Comparison of ENCODE assay signal across 8 cellular contexts in genomic region chrX:15334561-15334960, GRCh38. TPM values are rescaled to one million over a fixed set of nuclear protein-coding genes. Genes with fewer than 3 reads are reported as not detected.
DNase-seq lines count a peak whose midpoint lies in the region; TF ChIP-seq lines count a peak whose summit lies in the region.

No MANE protein-coding gene starts in this region.

- no peaks in the 10 kb centered on the region for H3K9me3 Mint-ChIP-seq in progenitor cell of endocrine pancreas (ENCODE audit: low read depth)

- peaks cover 24% of the 10 kb centered on the region for H3K27me3 Mint-ChIP-seq in progenitor cell of endocrine pancreas

- peak overlapping the region; percentile 99 for H3K27ac Mint-ChIP-seq in progenitor cell of endocrine pancreas

- H3K36me3 Mint-ChIP-seq in progenitor cell of endocrine pancreas (ENCODE audit: insufficient read depth) = no peaks in the 10 kb centered on the region

- peaks cover 5% of the 10 kb centered on the region for H3K4me1 Mint-ChIP-seq in progenitor cell of endocrine pancreas (ENCODE audit: low read depth)

- H3K36me3 ChIP-seq in SJSA1 (0 out of 2 replicates have a peak, but pooled peaks cover 2% of the 10 kb centered on the region), esophagus squamous epithelium (peaks cover 0 to 25% (median 0%) of the 10 kb centered on the region in 3 donors)

- 18 to 37% methylated on average over 6 of the region's 7 CpGs for WGBS in esophagus squamous epithelium, 2 donors

- H3K27ac ChIP-seq in SJSA1 = peak overlapping the region; percentile 83
- H3K27ac ChIP-seq in esophagus squamous epithelium = peak overlapping the region; percentile 92 to 96 (median 94)

- TF ChIP-seq CTCF in esophagus squamous epithelium (IDR thresholded peaks at IDR 0.05) = no peak
- TF ChIP-seq CTCF in progenitor cell of endocrine pancreas (IDR thresholded peaks at IDR 0.05; ENCODE audit: unreplicated experiment) = no peak

- H3K9me3 ChIP-seq in SJSA1 (replicated peaks) (no peaks in the 10 kb centered on the region), esophagus squamous epithelium (no peaks in the 10 kb centered on the region)

- peak; percentile 2 for DNase-seq in SIG-M5 treated with dmso at 0.1 percent for 504 hours (lab: John Stamatoyannopoulos, UW; ENCODE audit: unreplicated experiment)
- DNase-seq in SIG-M5 (lab: John Stamatoyannopoulos, UW) = no peak
- DNase-seq in SJSA1 (ENCODE audit: low read depth in 1 of 2, low spot score in 2 of 2) = peak in 1 of 2 experiments; percentile 10
- no peak for DNase-seq in esophagus squamous epithelium (lab: John Stamatoyannopoulos, UW)
- no peak for DNase-seq in progenitor cell of endocrine pancreas (ENCODE audit: low spot score, unreplicated experiment)
- DNase-seq in retina = no peak
- DNase-seq in activated CD8-positive, alpha-beta memory T cell treated with anti-CD3 and anti-CD28 coated beads for 24 hours = no peak
- no peak for DNase-seq in iPS-NIHi7 (ENCODE audit: extremely low spot score)

- H3K4me3 Mint-ChIP-seq in progenitor cell of endocrine pancreas (ENCODE audit: low read depth) = peak overlapping the region; percentile 95

- H3K4me1 ChIP-seq in SJSA1 (replicated peaks) = no peaks in the 10 kb centered on the region
- peaks cover 0 to 17% (median 5%) of the 10 kb centered on the region in 3 donors for H3K4me1 ChIP-seq in esophagus squamous epithelium

- H3K27me3 ChIP-seq in SJSA1 (replicated peaks) = no peaks in the 10 kb centered on the region
- no peaks in the 10 kb centered on the region for H3K27me3 ChIP-seq in esophagus squamous epithelium

- intact Hi-C loops in esophagus squamous epithelium (cut with DNase I) = no loop called here

- TF ChIP-seq POLR2A in esophagus squamous epithelium (IDR thresholded peaks at IDR 0.05) = no peak

- H3K4me3 ChIP-seq in SJSA1 = peak overlapping the region; percentile 72
- H3K4me3 ChIP-seq in esophagus squamous epithelium = peak overlapping the region; percentile 68 to 77 (median 72)

RNA-seq across cellular contexts. Expression of gene PIGA, which starts 0.8 kb away (rescaled TPM):
- 5.1 and 12.2 TPM in 2 replicates for total RNA-seq in SJSA1 (2014; rRNA removed; shearing (Covaris generic))
- total RNA-seq in esophagus squamous epithelium = 10 to 100 TPM in 3 of 4 donors, 1 to 10 TPM in 1; 10.0 to 22.5 (median 12.6) TPM
- 22.0 and 22.9 TPM in 2 replicates for total RNA-seq in progenitor cell of endocrine pancreas

RNA-seq across cellular contexts. Expression of gene ASB11, which starts 19.1 kb away (rescaled TPM):
- total RNA-seq in SJSA1 (2014; rRNA removed; shearing (Covaris generic)) = not detected in 2 replicates
- not detected for total RNA-seq in esophagus squamous epithelium
- total RNA-seq in progenitor cell of endocrine pancreas = not detected in 2 replicates

RNA-seq across cellular contexts. Expression of gene VEGFD, which starts 49.7 kb away (rescaled TPM):
- total RNA-seq in SJSA1 (2014; rRNA removed; shearing (Covaris generic)) = not detected in 2 replicates
- total RNA-seq in esophagus squamous epithelium (1 to 10 TPM in 1 of 4 donors, under 1 TPM in 3; 0.13 to 1.1 (median 0.48) TPM), progenitor cell of endocrine pancreas (0.22 and 0.47 TPM in 2 replicates)
